In the genomic region with DNA sequence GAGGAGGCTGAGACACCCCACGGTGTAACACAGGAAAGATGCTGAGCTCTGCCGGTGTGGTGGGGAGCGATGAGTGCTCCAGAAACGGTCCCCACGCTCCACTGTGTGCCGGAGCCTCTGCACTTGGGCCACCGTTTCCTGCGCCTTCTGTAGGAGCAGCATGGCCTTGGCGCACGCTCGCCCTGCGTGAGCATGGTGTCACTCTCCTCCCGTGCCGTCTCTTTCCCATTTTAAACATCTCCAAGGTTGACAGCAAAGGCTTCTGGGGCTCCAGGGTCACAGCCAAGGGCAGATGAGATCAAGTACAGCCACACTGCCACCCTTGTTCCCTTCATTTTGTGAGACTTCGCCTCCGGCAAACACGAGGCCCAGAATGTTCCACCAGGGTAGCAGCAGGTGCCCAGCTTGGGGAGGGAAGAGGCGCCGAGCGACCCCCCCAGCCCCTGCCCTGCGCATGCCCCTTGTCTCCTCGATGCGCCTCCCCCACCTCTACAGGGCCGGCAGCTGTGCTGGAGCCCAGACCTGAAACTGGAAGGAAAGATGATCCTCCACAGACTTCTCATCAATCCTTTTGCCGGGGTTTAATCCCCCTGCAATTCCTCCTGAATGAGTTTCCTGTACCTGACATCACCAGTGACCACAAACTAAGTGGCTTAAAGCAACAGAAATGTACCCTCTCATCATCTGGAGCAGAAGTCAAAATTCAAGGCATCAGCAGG, we compare ENCODE assay signal across 27 cellular contexts. TPM values are rescaled to one million over a fixed set of nuclear protein-coding genes. Genes with fewer than 3 reads are reported as not detected.
DNase-seq lines count a peak whose midpoint lies in the region; ATAC-seq, FAIRE-seq and TF ChIP-seq lines count a peak whose summit lies in the region.
"Had no signal": no experiment of that assay in that cellular context is flagged by ENCODE, and none has a peak within 500 bp of the region (broad histone marks: within the 10 kb centered on the region; RNA-seq: fewer than 3 reads in every experiment).

No MANE protein-coding gene starts in this region.

- CTCF ChIA-PET in K562 (lab: Yijun Ruan, JAX; ENCODE audit: low intra/inter-chr PET ratio) = no interaction called here

- no peak for TF ChIP-seq RAD21 in K562 (CRISPR knock-in tag; conservative IDR thresholded peaks at IDR 0.05 in 1 of 2, IDR thresholded peaks at IDR 0.05 in 1 of 2)

- ATAC-seq in K562 (peak; percentile 11; the same call in 1 of the 3 replicates), GM21576 (IDR thresholded peaks at IDR 0.05; ENCODE audit: unreplicated experiment) (no peak), HG03439 (IDR thresholded peaks at IDR 0.05; ENCODE audit: unreplicated experiment) (no peak), left colon (no peak)
- ATAC-seq: activated T-cell treated with anti-CD3 and anti-CD28 coated beads, Interleukin-2, amount 50 U/mL, for 72 hours; pancreas had no signal

- no peak for FAIRE-seq in K562 (lab: Jason Lieb, UNC)
- FAIRE-seq: GM12892, keratinocyte, pancreas had no signal

- 8% methylated on average over 25 of the region's 25 CpGs for WGBS in K562 (ENCODE audit: insufficient coverage, low coverage, missing lambda C conversion rate)

- no peak overlapping the region for H3K4me3 ChIP-seq in K562
- H3K4me3 ChIP-seq in osteoblast (ENCODE audit: insufficient read depth, low read length) = no peak overlapping the region
- H3K4me3 ChIP-seq: pancreas, PC-9 had no signal

- BruUV-seq in K562 (replicated peaks; lab: Mats Ljungman, UMichigan) = no TSS peak

- H3K9me1 ChIP-seq in K562 (ENCODE audit: control insufficient read depth, insufficient read depth, low read length) = no peaks in the 10 kb centered on the region

- TF ChIP-seq EP300 in K562 (IDR thresholded peaks at IDR 0.05; ENCODE audit: low read length) = no peak

- no peaks in the 10 kb centered on the region for H3K9me3 ChIP-seq in K562 (replicated peaks; ENCODE audit: control insufficient read depth, insufficient read depth, low read depth, low read length)
- H3K9me3 ChIP-seq in osteoblast (ENCODE audit: low read depth, low read length) = no peaks in the 10 kb centered on the region
- H3K9me3 ChIP-seq: pancreas had no signal

- H3K4me1 ChIP-seq in K562 (replicated peaks in 1 of 2; ENCODE audit: control insufficient read depth in 2 of 2, insufficient read depth in 2 of 2, low read length in 2 of 2) (peaks cover 0 to 42% of the 10 kb centered on the region in 2 experiments; a peak in 1 of 5 replicates), osteoblast (ENCODE audit: insufficient read depth, low read length) (peaks cover 22% of the 10 kb centered on the region)
- H3K4me1 ChIP-seq: pancreas had no signal

- TF ChIP-seq POLR2A in K562 (conservative IDR thresholded peaks at IDR 0.05) = no peak

- intact Hi-C loops in K562 (cut with micrococcal nuclease) = no loop called here
- intact Hi-C loops in left colon (cut with DNase I, micrococcal nuclease) = no loop called here

- H3K9ac ChIP-seq in K562 (ENCODE audit: insufficient read depth in 1 of 2, low read depth in 2 of 2, low read length in 2 of 2) = no peak overlapping the region

- H3K4me2 ChIP-seq in K562 (ENCODE audit: insufficient read depth, low read length) (no peak overlapping the region), osteoblast (ENCODE audit: insufficient read depth, low read length) (peak overlapping the region; percentile 60)
- H3K4me2 ChIP-seq: PC-9 had no signal

- no peak overlapping the region for H2AFZ ChIP-seq in K562 (ENCODE audit: low read depth, low read length)
- H2AFZ ChIP-seq in osteoblast (ENCODE audit: low read length) = no peak overlapping the region
- H2AFZ ChIP-seq: PC-9 had no signal

- H3K27ac ChIP-seq in K562 (ENCODE audit: extremely low read depth, low read depth, low read length) = no peak overlapping the region
- no peak overlapping the region for H3K27ac ChIP-seq in osteoblast (ENCODE audit: low read depth, low read length)
- H3K27ac ChIP-seq: brain microvascular endothelial cell, C4-2B, pancreas, PC-9 had no signal

- POLR2A ChIA-PET in K562 (lab: Yijun Ruan, JAX) = interaction anchor here (1.2 to 1.4 kb wide), 2 partner anchors 10 to 14 kb away, joined by 3 to 4 read pairs; no protein-coding TSS in a partner anchor

- H3K79me2 ChIP-seq in K562 (ENCODE audit: control insufficient read depth, insufficient read depth, low read length) (no peaks in the 10 kb centered on the region), osteoblast (ENCODE audit: insufficient read depth, low read length) (no peaks in the 10 kb centered on the region)

- TF ChIP-seq CTCF in K562 (IDR thresholded peaks at IDR 0.05 in 2 of 3, conservative IDR thresholded peaks at IDR 0.05 in 1 of 3; ENCODE audit: insufficient read depth in 2 of 3, low read depth in 1 of 3, low read length in 3 of 3) = no peak
- TF ChIP-seq CTCF in osteoblast (IDR thresholded peaks at IDR 0.05; ENCODE audit: extremely low read depth, low read depth, low read length) = no peak

- H4K20me1 ChIP-seq in K562 (replicated peaks; ENCODE audit: control insufficient read depth, insufficient read depth, low read length) (peaks cover 25% of the 10 kb centered on the region), osteoblast (ENCODE audit: insufficient read depth, low read length) (peaks cover 4% of the 10 kb centered on the region)

- in situ Hi-C loops in K562 (cut with MboI) = no loop called here

- DNase-seq in ELR (ENCODE audit: low read depth) = peak; percentile 40
- peak; percentile 91 for DNase-seq in NCI-H82 (lab: John Stamatoyannopoulos, UW)
- no peak for DNase-seq in K562 (ENCODE audit: extremely low read depth in 1 of 4, low spot score in 3 of 4)
- DNase-seq in osteoblast (ENCODE audit: insufficient read length, low spot score, missing footprints) = peak; percentile 94
- no peak for DNase-seq in left colon
- DNase-seq: activated B cell treated with CpG ODN at 0.5 μM for 24 hours; activated CD4-positive, alpha-beta T cell treated with anti-CD3 and anti-CD28 coated beads, Interleukin-2, amount 50 U/mL, for 4 hours; activated naive CD4-positive, alpha-beta T cell; activated T-cell treated with anti-CD3 and anti-CD28 coated beads, Interleukin-2, amount 50 U/mL, for 72 hours; glutamatergic neuron; H9; NCI-H146; NCI-H510A; PC-9; retina; Right ventricle myocardium superior; stimulated activated CD4-positive, alpha-beta T cell treated with anti-CD3 and anti-CD28 coated beads, Interleukin-12 subunit alpha, Interleukin-12 subunit beta, amount 100 ng/mL, for 4 hours; stimulated activated CD4-positive, alpha-beta T cell treated with anti-CD3 and anti-CD28 coated beads, Interleukin-4, amount 100 ng/mL, for 1 hour; trophoblast cell had no signal

- H3K36me3 ChIP-seq in K562 (ENCODE audit: control insufficient read depth, insufficient read depth, low read length) = no peaks in the 10 kb centered on the region
- H3K36me3 ChIP-seq in osteoblast (ENCODE audit: insufficient read depth, low read length) = no peaks in the 10 kb centered on the region
- H3K36me3 ChIP-seq: brain microvascular endothelial cell, pancreas had no signal

- H3K27me3 ChIP-seq in K562 (ENCODE audit: control insufficient read depth in 2 of 2, insufficient read depth in 2 of 2, low read length in 2 of 2) (peaks cover 72 to 97% of the 10 kb centered on the region in 2 experiments), osteoblast (ENCODE audit: insufficient read depth, low read length) (no peaks in the 10 kb centered on the region)
- H3K27me3 ChIP-seq: brain microvascular endothelial cell, pancreas had no signal

RNA-seq across cellular contexts. Expression of a gene that starts 19.9 kb away (rescaled TPM):
- total RNA-seq in K562 (2011; cell fraction: chromatin; rRNA removed; ENCODE audit: low replicate concordance) = 14.7 and 21.6 TPM in 2 replicates
- 13.6 and 14.8 TPM in 2 replicates for total RNA-seq in K562 (2011; cell fraction: nucleolus; rRNA removed)
- 10.9 and 13.7 TPM in 2 replicates for total RNA-seq in K562 (2011; cell fraction: nucleoplasm; rRNA removed)
- 1.9 and 2.2 TPM in 2 replicates for total RNA-seq in K562 (2014; rRNA removed)
- 0.45 and 0.76 TPM in 2 replicates for total RNA-seq in K562 (2014; rRNA removed; fragmentation: Illumina TruSeq; extraction: Trizol)
- 1.6 and 1.8 TPM in 2 replicates for total RNA-seq in K562 (2015; rRNA removed; fragmentation: Illumina TruSeq; extraction: Trizol)
- total RNA-seq in K562 (2021) = 3.6 and 4.2 TPM in 2 replicates
- 1.6 and 4.2 TPM in 2 replicates for polyA plus RNA-seq in K562 (2011; rRNA removed)
- 4.9 and 9.7 TPM in 2 replicates for polyA plus RNA-seq in K562 (2011; cell fraction: cytosol; rRNA removed)
- 3.1 and 6.8 TPM in 2 replicates for polyA plus RNA-seq in K562 (2011; cell fraction: nucleus; rRNA removed)
- 4.0 and 5.5 TPM in 2 replicates for polyA plus RNA-seq in K562 (2012)
- polyA plus RNA-seq in K562 (2014; fragmentation: Illumina TruSeq; extraction: Trizol) = 1.7 and 5.8 TPM in 2 replicates
- under 1 TPM; 0.03 to 0.04 TPM for polyA plus RNA-seq in K562 (2014; fragmentation: Nextera tagmentation; extraction: Ambion mirVana)
- 1.8 and 3.0 TPM in 2 replicates for polyA plus RNA-seq in K562 (2014; rRNA removed)
- polyA minus RNA-seq in K562 (2011; rRNA and poly(A)+ RNA removed) = 0.91 and 1.2 TPM in 2 replicates
- polyA minus RNA-seq in K562 (2011; cell fraction: cytosol; rRNA and poly(A)+ RNA removed) = 2.9 and 4.9 TPM in 2 replicates
- 3.5 and 6.9 TPM in 2 replicates for polyA minus RNA-seq in K562 (2011; cell fraction: nucleus; rRNA and poly(A)+ RNA removed)
- 3.6 and 5.0 TPM in 2 replicates for total RNA-seq in osteoblast
- total RNA-seq in left colon = 10 to 100 TPM; 14.5 to 14.7 TPM

RNA-seq across cellular contexts. Expression of a gene that starts 34.2 kb away (rescaled TPM):
- total RNA-seq in K562 (2011; cell fraction: chromatin; rRNA removed; ENCODE audit: low replicate concordance) = 7.7 TPM in 2 replicates
- total RNA-seq in K562 (2011; cell fraction: nucleolus; rRNA removed) = 4.7 and 5.0 TPM in 2 replicates
- 5.7 and 6.9 TPM in 2 replicates for total RNA-seq in K562 (2011; cell fraction: nucleoplasm; rRNA removed)
- total RNA-seq in K562 (2014; rRNA removed) (1.00 and 1.7 TPM in 2 replicates), K562 (2014; rRNA removed; fragmentation: Illumina TruSeq; extraction: Trizol) (0.89 and 1.0 TPM in 2 replicates), K562 (2015; rRNA removed; fragmentation: Illumina TruSeq; extraction: Trizol) (1.0 and 1.2 TPM in 2 replicates), K562 (2021) (1.8 and 2.0 TPM in 2 replicates), osteoblast (5.1 and 5.6 TPM in 2 replicates), left colon (1 to 10 TPM; 8.7 to 9.8 TPM)
- polyA plus RNA-seq in K562 (2011; rRNA removed) (1.1 and 1.5 TPM in 2 replicates), K562 (2014; fragmentation: Illumina TruSeq; extraction: Trizol) (0.77 and 0.91 TPM in 2 replicates), K562 (2014; fragmentation: Nextera tagmentation; extraction: Ambion mirVana) (under 1 TPM; 0.15 to 0.27 TPM), K562 (2014; rRNA removed) (1.2 and 1.5 TPM in 2 replicates)
- 0.88 and 1.4 TPM in 2 replicates for polyA plus RNA-seq in K562 (2011; cell fraction: cytosol; rRNA removed)
- 3.4 and 3.8 TPM in 2 replicates for polyA plus RNA-seq in K562 (2011; cell fraction: nucleus; rRNA removed)
- 1.1 and 1.6 TPM in 2 replicates for polyA plus RNA-seq in K562 (2012)
- 2.9 and 5.3 TPM in 2 replicates for polyA minus RNA-seq in K562 (2011; rRNA and poly(A)+ RNA removed)
- polyA minus RNA-seq in K562 (2011; cell fraction: cytosol; rRNA and poly(A)+ RNA removed) = 0.48 and 1.5 TPM in 2 replicates
- 2.7 and 4.3 TPM in 2 replicates for polyA minus RNA-seq in K562 (2011; cell fraction: nucleus; rRNA and poly(A)+ RNA removed)

RNA-seq across cellular contexts. Expression of a gene that starts 34.9 kb away (rescaled TPM):
- total RNA-seq in K562 (2011; cell fraction: chromatin; rRNA removed; ENCODE audit: low replicate concordance) = 0.51 and 1.2 TPM in 2 replicates
- 0.39 and 0.83 TPM in 2 replicates for total RNA-seq in K562 (2011; cell fraction: nucleolus; rRNA removed)
- not detected in 2 replicates for total RNA-seq in K562 (2011; cell fraction: nucleoplasm; rRNA removed)
- not detected in 2 replicates for total RNA-seq in K562 (2014; rRNA removed)
- not detected in 2 replicates for total RNA-seq in K562 (2014; rRNA removed; fragmentation: Illumina TruSeq; extraction: Trizol)
- not detected in 2 replicates for total RNA-seq in K562 (2015; rRNA removed; fragmentation: Illumina TruSeq; extraction: Trizol)
- not detected in 2 replicates for total RNA-seq in K562 (2021)
- 0.09 and 0.28 TPM in 2 replicates for polyA plus RNA-seq in K562 (2011; rRNA removed)
- polyA plus RNA-seq in K562 (2011; cell fraction: cytosol; rRNA removed) = 0.07 and 0.16 TPM in 2 replicates
- polyA plus RNA-seq in K562 (2011; cell fraction: nucleus; rRNA removed) = 0.49 and 1.1 TPM in 2 replicates
- polyA plus RNA-seq in K562 (2012) = 0.05 and 0.28 TPM in 2 replicates
- not detected in 2 replicates for polyA plus RNA-seq in K562 (2014; fragmentation: Illumina TruSeq; extraction: Trizol)
- not detected for polyA plus RNA-seq in K562 (2014; fragmentation: Nextera tagmentation; extraction: Ambion mirVana)
- 0.03 TPM in 1 of 2 replicates, not detected in the other for polyA plus RNA-seq in K562 (2014; rRNA removed)
- not detected in 2 replicates for polyA minus RNA-seq in K562 (2011; rRNA and poly(A)+ RNA removed)
- not detected in 2 replicates for polyA minus RNA-seq in K562 (2011; cell fraction: cytosol; rRNA and poly(A)+ RNA removed)
- 0.22 and 0.27 TPM in 2 replicates for polyA minus RNA-seq in K562 (2011; cell fraction: nucleus; rRNA and poly(A)+ RNA removed)
- total RNA-seq in osteoblast = 0.29 and 0.72 TPM in 2 replicates
- total RNA-seq in left colon = 1 to 10 TPM in 1 of 2 donors, under 1 TPM in 1; 0.24 to 1.0 TPM
- total RNA-seq: activated B cell treated with CpG ODN at 0.5 μM for 24 hours, lower leg skin had no signal
- polyA plus RNA-seq: keratinocyte had no signal

Comparison
In these comparisons a context has a peak if more than half of its experiments do, and no peak if none do; other contexts are left out.
1. DNase-seq: peak in ELR (single experiment), NCI-H82 (single experiment) and osteoblast (single experiment); none in K562 (0 of 4) and left colon (0 of 2).